In the genomic region with DNA sequence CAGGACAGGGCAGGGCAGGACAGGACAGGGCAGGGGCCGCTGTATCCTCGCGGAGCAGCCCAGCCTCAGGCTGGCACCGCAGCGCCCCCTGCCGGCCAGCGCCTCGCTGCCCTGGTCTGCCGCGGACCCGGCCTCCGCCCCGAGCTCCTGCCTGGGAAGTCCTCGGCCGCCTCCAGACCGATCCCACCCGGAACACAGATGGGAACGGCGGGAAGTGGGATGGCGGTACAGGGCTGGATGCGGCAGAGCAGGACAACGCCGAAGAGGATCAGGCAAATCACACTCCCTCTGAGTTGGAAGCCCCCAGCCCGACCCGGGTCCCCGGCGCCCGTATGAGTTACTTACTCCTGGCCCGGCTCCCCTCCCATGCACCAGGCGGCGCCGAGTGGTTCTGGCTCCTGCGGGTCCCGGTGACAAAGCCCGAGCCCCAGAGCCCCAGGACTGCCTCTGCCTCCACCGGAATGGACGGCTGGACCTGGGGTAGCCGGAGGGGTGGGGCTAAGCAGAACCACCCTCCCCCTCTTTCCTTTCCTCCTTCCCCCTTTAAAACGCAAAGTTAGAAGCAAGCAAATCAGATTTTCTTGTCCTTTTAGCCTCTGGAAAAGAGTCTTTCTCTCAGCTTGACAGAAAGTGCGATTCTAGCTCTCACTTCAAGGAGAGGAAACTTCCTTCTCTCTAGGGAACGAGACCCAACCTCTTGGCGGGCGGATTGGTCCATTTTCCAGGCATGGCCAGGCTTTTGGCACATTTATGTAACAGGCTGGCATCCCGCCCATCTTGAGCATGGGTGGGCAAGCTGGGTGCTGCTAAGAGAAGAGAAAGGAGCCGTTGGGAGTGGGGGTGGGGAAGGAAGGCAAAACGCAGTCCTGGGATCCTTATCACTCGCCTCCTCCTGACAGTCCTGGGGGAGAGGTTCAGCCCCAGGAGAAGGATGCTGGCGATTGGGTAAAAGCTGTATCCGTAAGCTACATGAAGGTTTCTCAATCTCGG, we compare ENCODE assay signal across 8 cellular contexts.
A peak's percentile ranks its signal among the peaks of the same experiment; 100 is the strongest.
DNase-seq lines count a peak whose midpoint lies in the region; ATAC-seq and TF ChIP-seq lines count a peak whose summit lies in the region.

A gene with protein sequence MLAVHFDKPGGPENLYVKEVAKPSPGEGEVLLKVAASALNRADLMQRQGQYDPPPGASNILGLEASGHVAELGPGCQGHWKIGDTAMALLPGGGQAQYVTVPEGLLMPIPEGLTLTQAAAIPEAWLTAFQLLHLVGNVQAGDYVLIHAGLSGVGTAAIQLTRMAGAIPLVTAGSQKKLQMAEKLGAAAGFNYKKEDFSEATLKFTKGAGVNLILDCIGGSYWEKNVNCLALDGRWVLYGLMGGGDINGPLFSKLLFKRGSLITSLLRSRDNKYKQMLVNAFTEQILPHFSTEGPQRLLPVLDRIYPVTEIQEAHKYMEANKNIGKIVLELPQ (minus strand): TSS at position 449 of the 990 bp plus-strand sequence. CDS start 508 bp downstream, outside the sequence.

- peak within 1 kb of the TSS; percentile 70 for H3K4me3 ChIP-seq in retinal pigment epithelial cell (ENCODE audit: low read length)

- ATAC-seq in GM18498 (IDR thresholded peaks at IDR 0.05; ENCODE audit: unreplicated experiment), result peak; percentile 82
- ATAC-seq in HG02852 (IDR thresholded peaks at IDR 0.05; ENCODE audit: unreplicated experiment), result peak; percentile 75

- TF ChIP-seq CTCF in retinal pigment epithelial cell (conservative IDR thresholded peaks at IDR 0.05; ENCODE audit: low read depth, low read length), result peak; percentile 65

- DNase-seq in NCI-H1436 (lab: John Stamatoyannopoulos, UW) (peak; percentile 66), T-helper 22 cell (ENCODE audit: low read depth) (peak; percentile 52), astrocyte of the hippocampus (ENCODE audit: low read depth, low spot score) (peak; percentile 98), hippocampal formation (lab: John Stamatoyannopoulos, UW) (peak; percentile 69 to 83), retinal pigment epithelial cell (ENCODE audit: low read depth) (peak; percentile 55)
- DNase-seq in NK-92 treated with Interleukin-12 subunit alpha and Interleukin-12 subunit beta, amount 100 ng/mL, for 24 hours (lab: John Stamatoyannopoulos, UW), result no peak
